ENCODE assay signal across 8 cellular contexts in the genomic region with DNA sequence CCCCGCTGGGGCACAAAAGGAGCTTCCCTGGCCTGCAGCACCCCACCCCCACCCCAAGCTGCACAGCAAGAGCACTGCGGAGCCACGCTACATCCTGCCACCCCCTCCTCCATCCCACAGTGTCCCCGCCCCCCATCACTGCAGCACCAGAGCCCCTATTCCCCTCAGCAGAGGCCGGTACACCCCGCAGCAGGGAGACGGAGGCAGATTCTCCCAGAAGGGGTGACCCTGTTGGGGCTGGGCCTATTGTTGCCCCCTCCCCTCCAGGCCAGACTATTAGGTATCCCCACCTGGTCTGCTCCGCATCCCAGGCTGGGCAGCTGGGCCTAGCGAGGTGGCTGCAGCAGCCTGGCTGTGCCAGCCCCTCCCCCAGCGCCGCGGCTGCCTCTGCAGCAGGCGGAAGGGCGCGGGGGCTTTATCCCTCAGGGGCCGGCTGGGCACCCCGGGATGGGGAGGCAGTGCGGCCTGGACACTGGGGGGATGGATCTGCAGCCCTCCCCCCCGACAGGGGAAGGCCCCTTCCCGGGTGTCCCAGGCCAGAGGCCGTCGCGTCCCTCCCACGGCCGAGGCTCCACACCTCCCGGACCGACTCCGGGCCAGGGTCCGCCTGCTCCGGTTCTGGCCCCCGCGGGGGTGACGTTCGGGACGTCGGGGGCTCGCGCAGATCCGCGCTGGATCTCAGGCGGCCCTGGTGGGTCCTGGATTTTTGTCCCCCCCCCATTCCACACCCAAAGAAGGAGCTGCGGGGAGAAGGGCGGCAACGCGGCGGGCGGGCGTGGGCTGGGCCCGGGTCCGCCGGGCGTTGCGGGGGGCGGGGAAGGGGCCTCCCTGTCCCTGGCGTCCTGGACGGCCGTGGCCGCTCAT. TPM values are rescaled to one million over a fixed set of nuclear protein-coding genes. Genes with fewer than 3 reads are reported as not detected.
DNase-seq lines count a peak whose midpoint lies in the region; ATAC-seq and TF ChIP-seq lines count a peak whose summit lies in the region.

No MANE protein-coding gene starts in this region.

- peak overlapping the region; percentile 63 to 89 (median 77) for H3K4me3 Mint-ChIP-seq in naive thymus-derived CD4-positive, alpha-beta T cell

- TF ChIP-seq CTCF in AG10803 (conservative IDR thresholded peaks at IDR 0.05; ENCODE audit: low read length) (no peak), LNCaP clone FGC (IDR thresholded peaks at IDR 0.05; ENCODE audit: control insufficient read depth, extremely low read depth, insufficient read depth) (no peak), dorsolateral prefrontal cortex (IDR thresholded peaks at IDR 0.05 in 54 of 56, conservative IDR thresholded peaks at IDR 0.05 in 2 of 56; ENCODE audit: low read depth in 1 of 56, partially characterized antibody in 56 of 56) (no peak)

- H3K36me3 ChIP-seq in naive thymus-derived CD4-positive, alpha-beta T cell (ENCODE audit: control insufficient read depth in 2 of 3, insufficient read depth in 3 of 3, low read length in 3 of 3): peaks cover 0 to 6% (median 0%) of the 10 kb centered on the region in 3 experiments

- no peak for ATAC-seq in naive thymus-derived CD4-positive, alpha-beta T cell
- ATAC-seq in GM18519 (IDR thresholded peaks at IDR 0.05; ENCODE audit: low FRiP score, unreplicated experiment): no peak

- H3K9me3 ChIP-seq in naive thymus-derived CD4-positive, alpha-beta T cell (ENCODE audit: control insufficient read depth in 2 of 3, low read length in 3 of 3): no peaks in the 10 kb centered on the region

- H3K4me1 Mint-ChIP-seq in naive thymus-derived CD4-positive, alpha-beta T cell: peaks cover 2 to 22% (median 9%) of the 10 kb centered on the region in 7 donors

- H3K27ac ChIP-seq in dorsolateral prefrontal cortex: peak overlapping the region; percentile 57 to 97 (median 91)
- H3K27ac ChIP-seq in naive thymus-derived CD4-positive, alpha-beta T cell (ENCODE audit: low read depth, low read length): peak overlapping the region; percentile 87

- H3K36me3 Mint-ChIP-seq in naive thymus-derived CD4-positive, alpha-beta T cell: no peaks in the 10 kb centered on the region

- no peaks in the 10 kb centered on the region for H3K9me3 Mint-ChIP-seq in naive thymus-derived CD4-positive, alpha-beta T cell

- peaks cover 25 to 32% of the 10 kb centered on the region in 2 donors for H3K4me1 ChIP-seq in naive thymus-derived CD4-positive, alpha-beta T cell (ENCODE audit: control insufficient read depth in 2 of 2, insufficient read depth in 2 of 2, low read length in 2 of 2)

- DNase-seq in AG10803 (ENCODE audit: low read depth) (no peak), LNCaP clone FGC (ENCODE audit: low read depth) (no peak), dorsolateral prefrontal cortex (peak in 4 of 10 donors; percentile 36 to 56 (median 43)), NOMO-1 treated with DMSO at 0.1 percent for 48 hours (lab: John Stamatoyannopoulos, UW; ENCODE audit: unreplicated experiment) (no peak), HEK293T (ENCODE audit: extremely low spot score) (no peak), germinal center (ENCODE audit: low spot score) (no peak)
- DNase-seq in naive thymus-derived CD4-positive, alpha-beta T cell: peak in 8 of 9 donors; percentile 27 to 66 (median 59)

- intact Hi-C loops in dorsolateral prefrontal cortex (cut with DNase I): no loop called here
- intact Hi-C loops in naive thymus-derived CD4-positive, alpha-beta T cell (cut with micrococcal nuclease): loop anchor here (5.0 to 10.0 kb wide), 5 partner anchors 34 to 831 kb away; a partner anchor contains a TSS

- POLR2A ChIA-PET in naive thymus-derived CD4-positive, alpha-beta T cell (lab: Charles Lee): interaction anchor here (0.7 to 2.2 kb wide), 2 partner anchors 11 to 18 kb away, joined by 3 to 8 read pairs; no protein-coding TSS in a partner anchor
- POLR2A ChIA-PET in HEK293T (lab: Yijun Ruan, JAX): no interaction called here

- H3K27ac Mint-ChIP-seq in naive thymus-derived CD4-positive, alpha-beta T cell: peak overlapping the region in 8 of 9 donors; percentile 42 to 91 (median 84)

- peaks cover 0 to 38% (median 0%) of the 10 kb centered on the region in 5 donors for H3K27me3 Mint-ChIP-seq in naive thymus-derived CD4-positive, alpha-beta T cell

- H3K27me3 ChIP-seq in dorsolateral prefrontal cortex: no peaks in the 10 kb centered on the region
- no peaks in the 10 kb centered on the region for H3K27me3 ChIP-seq in naive thymus-derived CD4-positive, alpha-beta T cell (ENCODE audit: control insufficient read depth in 2 of 2, insufficient read depth in 2 of 2, low read length in 2 of 2)

- H3K4me3 ChIP-seq in AG10803 (ENCODE audit: low read length): peak overlapping the region; percentile 34
- H3K4me3 ChIP-seq in LNCaP clone FGC (ENCODE audit: low read depth, low read length): peak overlapping the region; percentile 83
- H3K4me3 ChIP-seq in dorsolateral prefrontal cortex: peak overlapping the region; percentile 57 to 90 (median 77)
- H3K4me3 ChIP-seq in naive thymus-derived CD4-positive, alpha-beta T cell (ENCODE audit: low read length): peak overlapping the region; percentile 61

- CTCF ChIA-PET in naive thymus-derived CD4-positive, alpha-beta T cell (lab: Charles Lee): interaction anchor here (0.6 kb wide), 1 partner anchor 311 kb away, joined by 3 read pairs; no protein-coding TSS in a partner anchor
- CTCF ChIA-PET in HEK293T (lab: Yijun Ruan, JAX): no interaction called here

TF ChIP-seq in HEK293T, 16 proteins besides CTCF, POLR2A, EP300 and RAD21:
- TF ChIP-seq ARNT (IDR thresholded peaks at IDR 0.05): no peak
- no peak for TF ChIP-seq FOXM1 (IDR thresholded peaks at IDR 0.05; ENCODE audit: borderline replicate concordance)
- TF ChIP-seq FOXA1 (IDR thresholded peaks at IDR 0.05): no peak
- TF ChIP-seq, protein P1, sequence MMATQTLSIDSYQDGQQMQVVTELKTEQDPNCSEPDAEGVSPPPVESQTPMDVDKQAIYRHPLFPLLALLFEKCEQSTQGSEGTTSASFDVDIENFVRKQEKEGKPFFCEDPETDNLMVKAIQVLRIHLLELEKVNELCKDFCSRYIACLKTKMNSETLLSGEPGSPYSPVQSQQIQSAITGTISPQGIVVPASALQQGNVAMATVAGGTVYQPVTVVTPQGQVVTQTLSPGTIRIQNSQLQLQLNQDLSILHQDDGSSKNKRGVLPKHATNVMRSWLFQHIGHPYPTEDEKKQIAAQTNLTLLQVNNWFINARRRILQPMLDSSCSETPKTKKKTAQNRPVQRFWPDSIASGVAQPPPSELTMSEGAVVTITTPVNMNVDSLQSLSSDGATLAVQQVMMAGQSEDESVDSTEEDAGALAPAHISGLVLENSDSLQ (IDR thresholded peaks at IDR 0.05): no peak
- TF ChIP-seq L3MBTL2 (conservative IDR thresholded peaks at IDR 0.05): no peak
- no peak for TF ChIP-seq FOXK2 (IDR thresholded peaks at IDR 0.05)
- TF ChIP-seq SUZ12 (IDR thresholded peaks at IDR 0.05): no peak
- TF ChIP-seq ZNF384 (IDR thresholded peaks at IDR 0.05): no peak
- TF ChIP-seq LEF1 (IDR thresholded peaks at IDR 0.05; ENCODE audit: borderline replicate concordance): no peak
- TF ChIP-seq BHLHE40 (IDR thresholded peaks at IDR 0.05; ENCODE audit: borderline replicate concordance): no peak
- TF ChIP-seq HDGF (IDR thresholded peaks at IDR 0.05; ENCODE audit: borderline replicate concordance): no peak
- TF ChIP-seq TARDBP (IDR thresholded peaks at IDR 0.05): no peak
- TF ChIP-seq ELF4 (IDR thresholded peaks at IDR 0.05): no peak
- TF ChIP-seq SP1 (IDR thresholded peaks at IDR 0.05): no peak
- no peak for TF ChIP-seq NFRKB (IDR thresholded peaks at IDR 0.05)
- TF ChIP-seq CTBP1 (IDR thresholded peaks at IDR 0.05; ENCODE audit: borderline replicate concordance): no peak

RNA-seq across cellular contexts. Expression of a gene that starts 0.9 kb away (rescaled TPM):
- 100 to 1,000 TPM in 11 of 120 experiments, 10 to 100 TPM in 109; 41.1 to 144 (median 77.7) TPM for total RNA-seq in dorsolateral prefrontal cortex
- total RNA-seq in naive thymus-derived CD4-positive, alpha-beta T cell: 10 to 100 TPM in 2 of 5 experiments, 1 to 10 TPM in 2, under 1 TPM in 1; 0.41 to 79.3 (median 4.4) TPM
- polyA plus RNA-seq in naive thymus-derived CD4-positive, alpha-beta T cell: under 1 TPM; 0.22 to 0.35 TPM

RNA-seq across cellular contexts. Expression of a gene that starts 14.0 kb away (rescaled TPM):
- not detected for total RNA-seq in dorsolateral prefrontal cortex
- not detected for total RNA-seq in naive thymus-derived CD4-positive, alpha-beta T cell
- not detected for polyA plus RNA-seq in naive thymus-derived CD4-positive, alpha-beta T cell

RNA-seq across cellular contexts. Expression of a gene that starts 27.0 kb away (rescaled TPM):
- total RNA-seq in dorsolateral prefrontal cortex: under 1 TPM in 2 of 120 experiments, not detected in 118; 0.69 to 0.74 TPM
- not detected for total RNA-seq in naive thymus-derived CD4-positive, alpha-beta T cell
- not detected for polyA plus RNA-seq in naive thymus-derived CD4-positive, alpha-beta T cell

RNA-seq across cellular contexts. Expression of a gene that starts 37.1 kb away (rescaled TPM):
- not detected for total RNA-seq in dorsolateral prefrontal cortex
- total RNA-seq in naive thymus-derived CD4-positive, alpha-beta T cell: not detected
- not detected for polyA plus RNA-seq in naive thymus-derived CD4-positive, alpha-beta T cell

RNA-seq across cellular contexts. Expression of a gene that starts 50.8 kb away (rescaled TPM):
- total RNA-seq in dorsolateral prefrontal cortex: not detected
- total RNA-seq in naive thymus-derived CD4-positive, alpha-beta T cell: not detected
- not detected for polyA plus RNA-seq in naive thymus-derived CD4-positive, alpha-beta T cell

Comparison
In these comparisons a context has a peak if more than half of its experiments do, and no peak if none do; other contexts are left out.
1. DNase-seq: peak in naive thymus-derived CD4-positive, alpha-beta T cell (8 of 9); none in AG10803 (single experiment), LNCaP clone FGC (single experiment), NOMO-1 treated with DMSO at 0.1 percent for 48 hours (single experiment), HEK293T (single experiment) and germinal center (single experiment).
2. intact Hi-C loops: an anchor here in naive thymus-derived CD4-positive, alpha-beta T cell (5.0 to 10.0 kb wide); none called in dorsolateral prefrontal cortex.
3. Peak in every context shown above with its lines, with median percentiles within 50 percentile points of each other: H3K4me3 ChIP-seq.